Comparison of ENCODE assay signal across 1 cellular context in genomic region chr7:65006094-65006992, GRCh38.
TF ChIP-seq lines count a peak whose summit lies in the region.

TSS of gene ERV3-1 (minus strand) at chr7:65006687. CDS start at chr7:64993026, 13,661 bp downstream.

TF ChIP-seq in HepG2, 621 proteins besides CTCF, POLR2A, EP300 and RAD21 (continued from another document and continues in another):
- TF ChIP-seq ZNF30 (CRISPR knock-in tag; IDR thresholded peaks at IDR 0.05): no peak
- TF ChIP-seq ATF1 (CRISPR knock-in tag; IDR thresholded peaks at IDR 0.05): peak; percentile 45; the same call in 1 of the 2 replicates
- TF ChIP-seq AGO1 (IDR thresholded peaks at IDR 0.05; ENCODE audit: low read depth, low read length, poor library complexity, severe bottlenecking): peak; percentile 44
- no peak for TF ChIP-seq ZZZ3 (CRISPR knock-in tag; IDR thresholded peaks at IDR 0.05; ENCODE audit: borderline replicate concordance)
- no peak for TF ChIP-seq DDIT3 (CRISPR knock-in tag; IDR thresholded peaks at IDR 0.05)
- TF ChIP-seq ZNF407 (CRISPR knock-in tag; IDR thresholded peaks at IDR 0.05; ENCODE audit: not compliant biosample characterization): peak; percentile 70
- 0 out of 2 replicates have a peak, but pooled peaks have one; percentile 47 for TF ChIP-seq ZBTB25 (CRISPR knock-in tag; IDR thresholded peaks at IDR 0.05)
- peak; percentile 87 for TF ChIP-seq DR1 (CRISPR knock-in tag; IDR thresholded peaks at IDR 0.05)
- no peak for TF ChIP-seq ZNF646 (CRISPR knock-in tag; IDR thresholded peaks at IDR 0.05)
- no peak for TF ChIP-seq NFE2L1 (CRISPR knock-in tag; IDR thresholded peaks at IDR 0.05; ENCODE audit: borderline replicate concordance)
- no peak for TF ChIP-seq ZNF367 (CRISPR knock-in tag; IDR thresholded peaks at IDR 0.05; ENCODE audit: borderline replicate concordance)
- TF ChIP-seq KAT2B (IDR thresholded peaks at IDR 0.05; ENCODE audit: borderline replicate concordance, low read depth, low read length): no peak
- no peak for TF ChIP-seq SOX13 (IDR thresholded peaks at IDR 0.05)
- 0 out of 4 replicates have a peak, but pooled peaks of 1 of the 2 experiments have one; percentile 18 for TF ChIP-seq SOX13 (CRISPR knock-in tag; conservative IDR thresholded peaks at IDR 0.05 in 1 of 2, IDR thresholded peaks at IDR 0.05 in 1 of 2)
- TF ChIP-seq ZNF710 (CRISPR knock-in tag; IDR thresholded peaks at IDR 0.05; ENCODE audit: borderline replicate concordance): peak; percentile 34; the same call in 1 of the 2 replicates
- no peak for TF ChIP-seq FOXP4 (CRISPR knock-in tag; IDR thresholded peaks at IDR 0.05)
- peak; percentile 79; the same call in 1 of the 2 replicates for TF ChIP-seq MYPOP (CRISPR knock-in tag; IDR thresholded peaks at IDR 0.05)
- peak; percentile 81 for TF ChIP-seq SP2 (CRISPR knock-in tag; IDR thresholded peaks at IDR 0.05)
- TF ChIP-seq ZSCAN20 (CRISPR knock-in tag; IDR thresholded peaks at IDR 0.05; ENCODE audit: borderline replicate concordance): no peak
- peak; percentile 88 for TF ChIP-seq SRF (IDR thresholded peaks at IDR 0.05; ENCODE audit: low read depth, low read length)
- no peak for TF ChIP-seq GLMP (CRISPR knock-in tag; IDR thresholded peaks at IDR 0.05; ENCODE audit: borderline replicate concordance)
- TF ChIP-seq LRRFIP1 (CRISPR knock-in tag; conservative IDR thresholded peaks at IDR 0.05): no peak
- TF ChIP-seq NCOA5 (CRISPR knock-in tag; IDR thresholded peaks at IDR 0.05): no peak
- peak; percentile 79; the same call in 1 of the 2 replicates for TF ChIP-seq ZNF878 (CRISPR knock-in tag; IDR thresholded peaks at IDR 0.05)
- peak; percentile 94 for TF ChIP-seq ELF4 (CRISPR knock-in tag; IDR thresholded peaks at IDR 0.05; ENCODE audit: borderline replicate concordance)
- TF ChIP-seq RFXAP (CRISPR knock-in tag; IDR thresholded peaks at IDR 0.05; ENCODE audit: borderline replicate concordance): peak; percentile 89
- TF ChIP-seq FOXP1 (IDR thresholded peaks at IDR 0.05): no peak
- no peak for TF ChIP-seq FOXP1 (CRISPR knock-in tag; IDR thresholded peaks at IDR 0.05)
